8 cellular contexts compared by ENCODE assay signal in genomic region chr5:16465544-16466432, GRCh38. TPM values are rescaled to one million over a fixed set of nuclear protein-coding genes. Genes with fewer than 3 reads are reported as not detected.
DNase-seq lines count a peak whose midpoint lies in the region; ATAC-seq, FAIRE-seq and TF ChIP-seq lines count a peak whose summit lies in the region.

Gene ZNF622 (minus strand): TSS chr5:16465800. CDS start chr5:16465665, 135 bp downstream.

- peaks cover 3 to 7% of the 10 kb centered on the region in 2 donors for H3K4me1 ChIP-seq in neuronal stem cell (ENCODE audit: control insufficient read depth in 2 of 2, insufficient read depth in 1 of 2, low read depth in 1 of 2, low read length in 2 of 2)

- H3K27me3 ChIP-seq in GM06990 (replicated peaks; ENCODE audit: control insufficient read depth, insufficient read depth, low read length) (no peaks in the 10 kb centered on the region), neuronal stem cell (ENCODE audit: control insufficient read depth in 3 of 3, insufficient read depth in 3 of 3, low read depth in 1 of 3, low read length in 3 of 3) (no peaks in the 10 kb centered on the region)

- H2BK5ac ChIP-seq in neuronal stem cell (ENCODE audit: low read length), result peak within 1 kb of the TSS; percentile 84

- no peak within 1 kb of the TSS for H4K91ac ChIP-seq in neuronal stem cell (ENCODE audit: low read depth, low read length, poor library complexity)

- H3K4me2 ChIP-seq in neuronal stem cell (ENCODE audit: insufficient read depth, low read length, poor library complexity, severe bottlenecking), result peak within 1 kb of the TSS; percentile 95

- H3K4me1 Mint-ChIP-seq in activated naive CD4-positive, alpha-beta T cell treated with anti-CD3 and anti-CD28 coated beads for 36 hours (ENCODE audit: low read depth), result peaks cover 70% of the 10 kb centered on the region

- H3K36me3 Mint-ChIP-seq in activated naive CD4-positive, alpha-beta T cell treated with anti-CD3 and anti-CD28 coated beads for 36 hours (ENCODE audit: low read depth), result peaks cover 29% of the 10 kb centered on the region

- peak within 1 kb of the TSS; percentile 67 for H2AK5ac ChIP-seq in neuronal stem cell (ENCODE audit: low read depth, low read length)

- H3K9me3 ChIP-seq in neuronal stem cell (replicated peaks in 1 of 2; ENCODE audit: control insufficient read depth in 2 of 2, insufficient read depth in 1 of 2, low read depth in 1 of 2, low read length in 2 of 2), result no peaks in the 10 kb centered on the region

- H2BK120ac ChIP-seq in neuronal stem cell (ENCODE audit: low read depth, low read length), result peak within 1 kb of the TSS; percentile 56

- FAIRE-seq in frontal cortex (lab: Jason Lieb, UNC), result no peak

- TF ChIP-seq CTCF in GM06990 (IDR thresholded peaks at IDR 0.05; ENCODE audit: insufficient read depth, low read length, poor library complexity, severe bottlenecking), result no peak
- no peak for TF ChIP-seq CTCF in NB4 (IDR thresholded peaks at IDR 0.05; ENCODE audit: low read depth, low read length)
- no peak for TF ChIP-seq CTCF in subcutaneous adipose tissue (IDR thresholded peaks at IDR 0.05; ENCODE audit: low read depth)

- CTCF ChIA-PET in activated naive CD4-positive, alpha-beta T cell treated with anti-CD3 and anti-CD28 coated beads for 36 hours (lab: Charles Lee), result interaction anchor here (1.4 kb wide), 1 partner anchor 10 kb away, joined by 11 read pairs; no protein-coding TSS in a partner anchor

- peak; percentile 83 for ATAC-seq in HG02571 (IDR thresholded peaks at IDR 0.05; ENCODE audit: unreplicated experiment)

- no CpG with 5 or more reads among the region's 75 CpGs for WGBS in neuronal stem cell (ENCODE audit: extremely low coverage in 2 of 2, insufficient read length in 2 of 2, insufficient replicate concordance in 1 of 2), 2 donors

- H3K27ac Mint-ChIP-seq in activated naive CD4-positive, alpha-beta T cell treated with anti-CD3 and anti-CD28 coated beads for 36 hours, result peak within 1 kb of the TSS; percentile 93

- no peak within 1 kb of the TSS for H2BK12ac ChIP-seq in neuronal stem cell (ENCODE audit: low read length)

- peak within 1 kb of the TSS; percentile 95 for H3K23ac ChIP-seq in neuronal stem cell (ENCODE audit: low read depth, low read length, poor library complexity)

- DNase-seq in GM06990 (ENCODE audit: extremely low read depth, insufficient read length) (peak; percentile 91), NB4 (ENCODE audit: low read depth) (peak; percentile 96), SK-N-DZ (ENCODE audit: low spot score) (peak; percentile 93), frontal cortex (ENCODE audit: low spot score in 2 of 2) (peak; percentile 65 to 78), neuronal stem cell (ENCODE audit: low spot score) (peak; percentile 81)
- peak; percentile 92 for DNase-seq in activated naive CD4-positive, alpha-beta T cell treated with anti-CD3 and anti-CD28 coated beads for 36 hours

- H2AFZ ChIP-seq in neuronal stem cell (ENCODE audit: low read length), result peak within 1 kb of the TSS; percentile 99

- H4K8ac ChIP-seq in neuronal stem cell (ENCODE audit: low read depth, low read length), result no peak within 1 kb of the TSS

- H3K27me3 Mint-ChIP-seq in activated naive CD4-positive, alpha-beta T cell treated with anti-CD3 and anti-CD28 coated beads for 36 hours (ENCODE audit: low read depth), result no peaks in the 10 kb centered on the region

- peak within 1 kb of the TSS; percentile 99 for H3K18ac ChIP-seq in neuronal stem cell (ENCODE audit: low read length)

- intact Hi-C loops in activated naive CD4-positive, alpha-beta T cell treated with anti-CD3 and anti-CD28 coated beads for 36 hours (cut with micrococcal nuclease), result loop anchor here (1.0 to 10.0 kb wide), 9 partner anchors 152 to 1871 kb away; partner anchors contain the start of genes ANKH and MYO10

- no peaks in the 10 kb centered on the region for H3K9me3 Mint-ChIP-seq in activated naive CD4-positive, alpha-beta T cell treated with anti-CD3 and anti-CD28 coated beads for 36 hours

- no peak within 1 kb of the TSS for H2BK15ac ChIP-seq in neuronal stem cell (ENCODE audit: low read length)

- H3K4me3 ChIP-seq in GM06990 (replicated peaks; ENCODE audit: low read depth, low read length), result peak within 1 kb of the TSS; percentile 98
- peak within 1 kb of the TSS; percentile 97 for H3K4me3 ChIP-seq in NB4 (ENCODE audit: low read depth, low read length)
- H3K4me3 ChIP-seq in neuronal stem cell (ENCODE audit: low read length in 2 of 2), result peak within 1 kb of the TSS; percentile 87 to 96

- peaks cover 9% of the 10 kb centered on the region for H3K79me1 ChIP-seq in neuronal stem cell (ENCODE audit: low read depth, low read length)

- H3K14ac ChIP-seq in neuronal stem cell (ENCODE audit: low read length), result peak within 1 kb of the TSS; percentile 89

- H3K4me3 Mint-ChIP-seq in activated naive CD4-positive, alpha-beta T cell treated with anti-CD3 and anti-CD28 coated beads for 36 hours, result peak within 1 kb of the TSS; percentile 96

- peak within 1 kb of the TSS; percentile 84 for H3K4ac ChIP-seq in neuronal stem cell (ENCODE audit: low read length)

- H3K36me3 ChIP-seq in GM06990 (ENCODE audit: control insufficient read depth, insufficient read depth, low read length) (peaks cover 12% of the 10 kb centered on the region), neuronal stem cell (replicated peaks in 1 of 2; ENCODE audit: control insufficient read depth in 2 of 2, insufficient read depth in 2 of 2, low read length in 2 of 2) (peaks cover 18 to 49% of the 10 kb centered on the region in 2 donors)

- H3K27ac ChIP-seq in neuronal stem cell (replicated peaks; ENCODE audit: low read length), result peak within 1 kb of the TSS; percentile 59

- peak within 1 kb of the TSS; percentile 98 for H3K9ac ChIP-seq in neuronal stem cell (ENCODE audit: low read depth, low read length, poor library complexity)

- TF ChIP-seq POLR2A in NB4 (IDR thresholded peaks at IDR 0.05; ENCODE audit: extremely low read depth, insufficient read length), result peak; percentile 98

RNA-seq across cellular contexts. Expression of gene ZNF622, which starts in this region (rescaled TPM):
- polyA plus RNA-seq in SK-N-DZ (2014; cell fraction: cytosol; rRNA removed), result 29.2 and 35.2 TPM in 2 replicates
- 14.1 and 19.6 TPM in 2 replicates for polyA plus RNA-seq in SK-N-DZ (2014; cell fraction: nucleus; rRNA removed)
- total RNA-seq in activated naive CD4-positive, alpha-beta T cell treated with anti-CD3 and anti-CD28 coated beads for 36 hours, result 10 to 100 TPM; 25.7 to 25.9 TPM
- total RNA-seq in frontal cortex, result 32.6 TPM
- polyA plus RNA-seq in neuronal stem cell (2013, experiment 1 of 2), result 12.0 TPM
- 12.0 TPM for polyA plus RNA-seq in neuronal stem cell (2013, experiment 2 of 2)
- total RNA-seq in subcutaneous adipose tissue, result 10 to 100 TPM; 20.2 to 32.6 (median 27.6) TPM

Comparison
In these comparisons a context has a peak if more than half of its experiments do, and no peak if none do; other contexts are left out.
1. Peak in every context shown above with its lines: DNase-seq, ATAC-seq, H3K4me3 ChIP-seq and H3K27ac ChIP-seq.